8 cellular contexts compared by ENCODE assay signal in genomic region chr1:181062800-181063428, GRCh38. TPM values are rescaled to one million over a fixed set of nuclear protein-coding genes. Genes with fewer than 3 reads are reported as not detected.
A peak's percentile ranks its signal among the peaks of the same experiment; 100 is the strongest.
DNase-seq lines count a peak whose midpoint lies in the region; ATAC-seq and TF ChIP-seq lines count a peak whose summit lies in the region.

No MANE protein-coding gene starts in this region.

- peak overlapping the region; percentile 34 for H3K4me3 ChIP-seq in GM12875 (ENCODE audit: low read depth, low read length)
- no peak overlapping the region for H3K4me3 ChIP-seq in lower leg skin (ENCODE audit: low read depth, poor library complexity, severe bottlenecking)

- intact Hi-C loops in lower leg skin (cut with DNase I; ENCODE audit: low total_unique reads), result no loop called here

- WGBS in lower leg skin, 2 donors, result 44 to 52% methylated on average over 7 of the region's 7 CpGs

- TF ChIP-seq POLR2A in lower leg skin (IDR thresholded peaks at IDR 0.05), result no peak

- TF ChIP-seq CTCF in GM12875 (IDR thresholded peaks at IDR 0.05; ENCODE audit: borderline replicate concordance, insufficient read depth, low read depth, low read length) (no peak), lower leg skin (IDR thresholded peaks at IDR 0.05) (no peak)

- DNase-seq in activated gamma-delta T cell treated with anti-CD3 and anti-CD28 coated beads, Interleukin-2, amount 50 U/mL, for 16 hours (ENCODE audit: low read depth), result peak; percentile 14
- peak; percentile 23 for DNase-seq in pons (ENCODE audit: low spot score)
- DNase-seq in lower leg skin (ENCODE audit: low spot score in 2 of 2), result no peak
- DNase-seq in NCI-H1930 (lab: John Stamatoyannopoulos, UW), result no peak
- no peak for DNase-seq in COLO829 (ENCODE audit: low spot score)

- peak; percentile 71 for ATAC-seq in GM21447 (IDR thresholded peaks at IDR 0.05; ENCODE audit: unreplicated experiment)
- peak; percentile 75 for ATAC-seq in HG03575 (IDR thresholded peaks at IDR 0.05; ENCODE audit: extremely low read depth, insufficient number of reproducible peaks, low FRiP score, unreplicated experiment)

RNA-seq across cellular contexts. Expression of gene IER5, which starts 25.6 kb away (rescaled TPM):
- 10 to 100 TPM; 36.7 to 53.4 (median 48.3) TPM for total RNA-seq in lower leg skin

RNA-seq across cellular contexts. Expression of gene MR1, which starts 29.1 kb away (rescaled TPM):
- 10 to 100 TPM; 13.2 to 18.6 (median 16.3) TPM for total RNA-seq in lower leg skin

RNA-seq across cellular contexts. Expression of gene STX6, which starts 40.2 kb away (rescaled TPM):
- total RNA-seq in lower leg skin, result 10 to 100 TPM; 25.0 to 32.8 (median 28.9) TPM

Comparison
In these comparisons a context has a peak if more than half of its experiments do, and no peak if none do; other contexts are left out.
1. DNase-seq: peak in activated gamma-delta T cell treated with anti-CD3 and anti-CD28 coated beads, Interleukin-2, amount 50 U/mL, for 16 hours (single experiment) and pons (single experiment); none in lower leg skin (0 of 2), NCI-H1930 (0 of 2) and COLO829 (single experiment).